In the genomic region with DNA sequence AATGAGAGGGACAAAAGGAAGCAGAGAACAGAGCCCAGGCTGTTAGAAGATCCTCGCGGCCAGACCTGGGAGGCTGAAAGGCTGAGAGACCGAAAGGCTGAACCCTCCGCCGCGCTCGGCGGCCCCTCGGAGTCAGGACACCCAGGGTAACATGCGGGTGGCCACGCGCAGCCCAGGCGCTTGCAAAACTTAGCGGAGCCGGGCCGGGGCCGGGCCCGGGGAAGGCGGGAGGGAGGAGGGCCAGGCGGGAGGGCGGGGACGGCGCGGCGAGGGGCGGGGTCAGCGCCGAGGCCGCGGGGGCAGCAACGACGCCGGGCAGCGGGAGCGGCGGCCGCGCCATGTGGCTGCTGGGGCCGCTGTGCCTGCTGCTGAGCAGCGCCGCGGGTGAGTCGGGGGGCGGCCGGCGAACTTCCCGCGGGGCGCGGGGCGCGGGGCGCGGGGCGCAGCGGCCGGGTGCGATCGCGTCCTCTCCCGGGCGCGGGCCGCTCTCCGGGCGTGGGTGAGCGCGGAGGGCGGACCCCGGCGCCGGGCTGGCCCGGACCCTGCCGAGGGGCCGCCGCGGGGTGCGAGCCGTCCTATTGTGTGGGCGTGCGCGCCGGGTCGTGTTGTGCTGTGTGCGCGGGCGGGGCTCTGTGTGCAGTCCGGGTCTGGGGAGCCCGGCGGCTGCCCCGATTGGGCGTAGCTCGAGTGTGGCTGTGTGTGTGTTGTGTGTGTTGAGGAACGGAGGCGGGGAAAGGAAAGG, we compare ENCODE assay signal across 8 cellular contexts. TPM values are rescaled to one million over a fixed set of nuclear protein-coding genes. Genes with fewer than 3 reads are reported as not detected.
A peak's percentile ranks its signal among the peaks of the same experiment; 100 is the strongest.
DNase-seq lines count a peak whose midpoint lies in the region; ATAC-seq and TF ChIP-seq lines count a peak whose summit lies in the region.

A gene with protein sequence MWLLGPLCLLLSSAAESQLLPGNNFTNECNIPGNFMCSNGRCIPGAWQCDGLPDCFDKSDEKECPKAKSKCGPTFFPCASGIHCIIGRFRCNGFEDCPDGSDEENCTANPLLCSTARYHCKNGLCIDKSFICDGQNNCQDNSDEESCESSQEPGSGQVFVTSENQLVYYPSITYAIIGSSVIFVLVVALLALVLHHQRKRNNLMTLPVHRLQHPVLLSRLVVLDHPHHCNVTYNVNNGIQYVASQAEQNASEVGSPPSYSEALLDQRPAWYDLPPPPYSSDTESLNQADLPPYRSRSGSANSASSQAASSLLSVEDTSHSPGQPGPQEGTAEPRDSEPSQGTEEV (plus strand): TSS at position 302 of the 742 bp plus-strand sequence. CDS start 37 bp downstream, at position 339.

- TF ChIP-seq CTCF in AG09309 (IDR thresholded peaks at IDR 0.05; ENCODE audit: control insufficient read depth, insufficient read depth, low read depth, low read length, missing control alignments), result no peak
- TF ChIP-seq CTCF in fibroblast of pulmonary artery (IDR thresholded peaks at IDR 0.05; ENCODE audit: low read length, missing control alignments), result no peak

- no peaks in the 10 kb centered on the region for H3K9me3 Mint-ChIP-seq in activated T-cell treated with anti-CD3 and anti-CD28 coated beads, Interleukin-2, amount 50 U/mL, for 72 hours
- H3K9me3 Mint-ChIP-seq in naive B cell, result no peaks in the 10 kb centered on the region

- peak within 1 kb of the TSS; percentile 62 for H3K4me3 ChIP-seq in AG09309 (ENCODE audit: control insufficient read depth, low read depth, low read length)
- H3K4me3 ChIP-seq in fibroblast of pulmonary artery (replicated peaks; ENCODE audit: low read depth, low read length), result peak within 1 kb of the TSS; percentile 81
- H3K4me3 ChIP-seq in stomach smooth muscle (ENCODE audit: low read length in 2 of 2), result peak within 1 kb of the TSS; percentile 84 to 92

- peaks cover 34% of the 10 kb centered on the region for H3K4me1 ChIP-seq in stomach smooth muscle (ENCODE audit: control insufficient read depth, insufficient read depth, low read length)

- H3K9me3 ChIP-seq in stomach smooth muscle (ENCODE audit: control insufficient read depth in 2 of 2, low read length in 2 of 2), result no peaks in the 10 kb centered on the region

- no peaks in the 10 kb centered on the region for H3K27me3 ChIP-seq in stomach smooth muscle (ENCODE audit: control insufficient read depth in 1 of 2, insufficient read depth in 2 of 2, low read length in 2 of 2)

- DNase-seq in AG09309 (ENCODE audit: low read depth), result peak; percentile 28
- peak; percentile 9 for DNase-seq in NCI-H82 treated with DMSO at 0.1 percent for 48 hours (lab: John Stamatoyannopoulos, UW; ENCODE audit: unreplicated experiment)
- DNase-seq in activated T-cell treated with anti-CD3 and anti-CD28 coated beads, Interleukin-2, amount 50 U/mL, for 72 hours, result peak; percentile 45 to 46
- DNase-seq in fibroblast of pulmonary artery (ENCODE audit: low read depth), result peak; percentile 91
- DNase-seq in naive B cell, result peak; percentile 1

- peak within 1 kb of the TSS; percentile 75 to 78 for H3K9ac ChIP-seq in stomach smooth muscle (ENCODE audit: low read length in 2 of 2)

- no peaks in the 10 kb centered on the region for H3K36me3 ChIP-seq in stomach smooth muscle (ENCODE audit: control insufficient read depth in 2 of 2, insufficient read depth in 2 of 2, low read length in 2 of 2)

- peak within 1 kb of the TSS; percentile 88 to 92 for H3K4me3 Mint-ChIP-seq in activated T-cell treated with anti-CD3 and anti-CD28 coated beads, Interleukin-2, amount 50 U/mL, for 72 hours
- peak within 1 kb of the TSS; percentile 81 to 94 (median 90) for H3K4me3 Mint-ChIP-seq in naive B cell

- no peak within 1 kb of the TSS for H3K27ac Mint-ChIP-seq in activated T-cell treated with anti-CD3 and anti-CD28 coated beads, Interleukin-2, amount 50 U/mL, for 72 hours
- H3K27ac Mint-ChIP-seq in naive B cell, result peak within 1 kb of the TSS in 2 of 6 donors; percentile 65 to 69

- ATAC-seq in GM19043 (IDR thresholded peaks at IDR 0.05; ENCODE audit: low read depth, unreplicated experiment), result peak; percentile 58
- peak; percentile 53 for ATAC-seq in HG03439 (IDR thresholded peaks at IDR 0.05; ENCODE audit: unreplicated experiment)
- ATAC-seq in activated T-cell treated with anti-CD3 and anti-CD28 coated beads, Interleukin-2, amount 50 U/mL, for 72 hours (replicated peaks in 1 of 2), result peak; percentile 87 to 88
- peak; percentile 47 to 66 for ATAC-seq in naive B cell (ENCODE audit: low read depth in 2 of 2)

- no peaks in the 10 kb centered on the region for H3K36me3 Mint-ChIP-seq in activated T-cell treated with anti-CD3 and anti-CD28 coated beads, Interleukin-2, amount 50 U/mL, for 72 hours (ENCODE audit: insufficient read depth in 2 of 2)
- H3K36me3 Mint-ChIP-seq in naive B cell, result peaks cover 0 to 8% of the 10 kb centered on the region in 2 donors

- peaks cover 15% of the 10 kb centered on the region for H3K4me1 Mint-ChIP-seq in activated T-cell treated with anti-CD3 and anti-CD28 coated beads, Interleukin-2, amount 50 U/mL, for 72 hours (ENCODE audit: low read depth)
- peaks cover 4 to 19% (median 11%) of the 10 kb centered on the region in 3 donors for H3K4me1 Mint-ChIP-seq in naive B cell

- H3K27ac ChIP-seq in stomach smooth muscle (ENCODE audit: low read length), result peak within 1 kb of the TSS; percentile 73

- H3K27me3 Mint-ChIP-seq in activated T-cell treated with anti-CD3 and anti-CD28 coated beads, Interleukin-2, amount 50 U/mL, for 72 hours (ENCODE audit: low read depth), result peaks cover 56% of the 10 kb centered on the region
- H3K27me3 Mint-ChIP-seq in naive B cell, result peaks cover 60 to 63% (median 61%) of the 10 kb centered on the region in 3 donors

RNA-seq across cellular contexts. Expression of the gene that starts here (rescaled TPM):
- total RNA-seq in activated T-cell treated with anti-CD3 and anti-CD28 coated beads, Interleukin-2, amount 50 U/mL, for 72 hours, result not detected
- polyA plus RNA-seq in naive B cell (ENCODE audit: low read depth in 6 of 6), result under 1 TPM in 2 of 6 donors, not detected in 4; 0.17 to 0.27 TPM

Comparison
In these comparisons a context has a peak if more than half of its experiments do, and no peak if none do; other contexts are left out.
1. Peak in every context shown above with its lines: DNase-seq, ATAC-seq, H3K4me3 ChIP-seq and H3K27ac ChIP-seq.
2. Peak in DNase-seq and ATAC-seq in activated T-cell treated with anti-CD3 and anti-CD28 coated beads, Interleukin-2, amount 50 U/mL, for 72 hours; RNA of the gene not detected or under 1 TPM.
3. Peak in DNase-seq and ATAC-seq in naive B cell; RNA of the gene not detected or under 1 TPM.
4. DNase-seq: peak in every context shown above with its lines; median percentile 91 in fibroblast of pulmonary artery; 46 in activated T-cell treated with anti-CD3 and anti-CD28 coated beads, Interleukin-2, amount 50 U/mL, for 72 hours; 28 in AG09309; 9 in NCI-H82 treated with DMSO at 0.1 percent for 48 hours; 1 in naive B cell.